ENCODE assay signal across 11 cellular contexts in genomic region chr5:95669540-95669939, GRCh38. TPM values are rescaled to one million over a fixed set of nuclear protein-coding genes. Genes with fewer than 3 reads are reported as not detected.
DNase-seq lines count a peak whose midpoint lies in the region; ATAC-seq lines count a peak whose summit lies in the region.
"Had no signal": no experiment of that assay in that cellular context is flagged by ENCODE, and none has a peak within 500 bp of the region (broad histone marks: within the 10 kb centered on the region; RNA-seq: fewer than 3 reads in every experiment).

No MANE protein-coding gene starts in this region.

- DNase-seq in DMS53 (lab: John Stamatoyannopoulos, UW) (peak; percentile 33), DMS53 treated with DMSO at 0.1 percent for 48 hours (lab: John Stamatoyannopoulos, UW; ENCODE audit: unreplicated experiment) (no peak), fibroblast of gingiva (ENCODE audit: low read depth) (peak; percentile 97), mucosa of gallbladder (ENCODE audit: low spot score) (peak; percentile 75), ureter (ENCODE audit: low spot score) (peak; percentile 70)
- DNase-seq in activated naive CD4-positive, alpha-beta T cell treated with anti-CD3 and anti-CD28 coated beads, Interleukin-2, amount 50 U/mL, for 72 hours (ENCODE audit: low spot score in 2 of 2), result no peak
- no peak for DNase-seq in CD4-positive, alpha-beta memory T cell
- DNase-seq: NCI-H1048 had no signal

- H3K27me3 ChIP-seq in CD4-positive, alpha-beta memory T cell (ENCODE audit: insufficient read depth, low read length), result no peaks in the 10 kb centered on the region

- intact Hi-C loops in CD4-positive, alpha-beta memory T cell (cut with micrococcal nuclease), result no loop called here

- H3K36me3 Mint-ChIP-seq in activated naive CD4-positive, alpha-beta T cell treated with anti-CD3 and anti-CD28 coated beads, Interleukin-2, amount 50 U/mL, for 72 hours, result no peaks in the 10 kb centered on the region
- no peaks in the 10 kb centered on the region for H3K36me3 Mint-ChIP-seq in CD4-positive, alpha-beta memory T cell
- H3K36me3 Mint-ChIP-seq: stimulated activated memory B cell treated with anti-CD40 and anti-IgM and Interleukin-4, amounts not matched to agents 10 μg/mL and 1 μg/mL and 100 μg/mL, for 72 hours had no signal

- POLR2A ChIA-PET in CD4-positive, alpha-beta memory T cell (lab: Charles Lee; ENCODE audit: partially characterized antibody), result no interaction called here

- CTCF ChIA-PET in CD4-positive, alpha-beta memory T cell (lab: Charles Lee; ENCODE audit: partially characterized antibody), result interaction anchor here (0.8 to 1.5 kb wide), 3 partner anchors 26 to 180 kb away, joined by 3 read pairs; no protein-coding TSS in a partner anchor

- no peak for ATAC-seq in activated naive CD4-positive, alpha-beta T cell treated with anti-CD3 and anti-CD28 coated beads, Interleukin-2, amount 50 U/mL, for 72 hours
- no peak for ATAC-seq in HG02763 (IDR thresholded peaks at IDR 0.05; ENCODE audit: unreplicated experiment)
- ATAC-seq: stimulated activated memory B cell treated with anti-CD40 and anti-IgM and Interleukin-4, amounts not matched to agents 10 μg/mL and 1 μg/mL and 100 μg/mL, for 72 hours had no signal

- H3K36me3 ChIP-seq in CD4-positive, alpha-beta memory T cell (ENCODE audit: insufficient read depth, low read length), result no peaks in the 10 kb centered on the region

- H3K27me3 Mint-ChIP-seq in CD4-positive, alpha-beta memory T cell, result no peaks in the 10 kb centered on the region
- H3K27me3 Mint-ChIP-seq: stimulated activated memory B cell treated with anti-CD40 and anti-IgM and Interleukin-4, amounts not matched to agents 10 μg/mL and 1 μg/mL and 100 μg/mL, for 72 hours had no signal

- no peak overlapping the region for H3K27ac ChIP-seq in CD4-positive, alpha-beta memory T cell (ENCODE audit: low read depth, low read length)
- H3K27ac ChIP-seq: 22Rv1 had no signal

- H3K4me3 Mint-ChIP-seq in CD4-positive, alpha-beta memory T cell, result no peak overlapping the region
- H3K4me3 Mint-ChIP-seq: stimulated activated memory B cell treated with anti-CD40 and anti-IgM and Interleukin-4, amounts not matched to agents 10 μg/mL and 1 μg/mL and 100 μg/mL, for 72 hours had no signal

- H3K4me1 ChIP-seq in CD4-positive, alpha-beta memory T cell (ENCODE audit: insufficient read depth, low read length), result peaks cover under 1% of the 10 kb centered on the region

- no peaks in the 10 kb centered on the region for H3K9me3 Mint-ChIP-seq in activated naive CD4-positive, alpha-beta T cell treated with anti-CD3 and anti-CD28 coated beads, Interleukin-2, amount 50 U/mL, for 72 hours
- no peaks in the 10 kb centered on the region for H3K9me3 Mint-ChIP-seq in CD4-positive, alpha-beta memory T cell
- H3K9me3 Mint-ChIP-seq: stimulated activated memory B cell treated with anti-CD40 and anti-IgM and Interleukin-4, amounts not matched to agents 10 μg/mL and 1 μg/mL and 100 μg/mL, for 72 hours had no signal

- no peaks in the 10 kb centered on the region for H3K4me1 Mint-ChIP-seq in CD4-positive, alpha-beta memory T cell
- H3K4me1 Mint-ChIP-seq: stimulated activated memory B cell treated with anti-CD40 and anti-IgM and Interleukin-4, amounts not matched to agents 10 μg/mL and 1 μg/mL and 100 μg/mL, for 72 hours had no signal

- no peaks in the 10 kb centered on the region for H3K9me3 ChIP-seq in CD4-positive, alpha-beta memory T cell (ENCODE audit: control insufficient read depth in 1 of 2, low read length in 2 of 2)

- no peak overlapping the region for H3K4me3 ChIP-seq in CD4-positive, alpha-beta memory T cell (ENCODE audit: low read length in 2 of 2)

- no peak overlapping the region for H3K27ac Mint-ChIP-seq in activated naive CD4-positive, alpha-beta T cell treated with anti-CD3 and anti-CD28 coated beads, Interleukin-2, amount 50 U/mL, for 72 hours
- H3K27ac Mint-ChIP-seq in CD4-positive, alpha-beta memory T cell, result no peak overlapping the region
- H3K27ac Mint-ChIP-seq: stimulated activated memory B cell treated with anti-CD40 and anti-IgM and Interleukin-4, amounts not matched to agents 10 μg/mL and 1 μg/mL and 100 μg/mL, for 72 hours had no signal

RNA-seq across cellular contexts. Expression of gene SPATA9, which starts 13.3 kb away (rescaled TPM):
- total RNA-seq in mucosa of gallbladder, result 0.20 TPM
- total RNA-seq in ureter, result 1.4 TPM
- not detected for total RNA-seq in activated naive CD4-positive, alpha-beta T cell treated with anti-CD3 and anti-CD28 coated beads, Interleukin-2, amount 50 U/mL, for 72 hours
- not detected for total RNA-seq in CD4-positive, alpha-beta memory T cell
- polyA plus RNA-seq in CD4-positive, alpha-beta memory T cell, result under 1 TPM in 1 of 2 donors, not detected in 1; 0.09 TPM

RNA-seq across cellular contexts. Expression of gene RFESD, which starts 23.0 kb away (rescaled TPM):
- total RNA-seq in mucosa of gallbladder (1.3 TPM), ureter (4.5 TPM)
- total RNA-seq in activated naive CD4-positive, alpha-beta T cell treated with anti-CD3 and anti-CD28 coated beads, Interleukin-2, amount 50 U/mL, for 72 hours, result 1 to 10 TPM; 7.8 to 8.9 TPM
- 1 to 10 TPM; 9.1 to 9.3 TPM for total RNA-seq in CD4-positive, alpha-beta memory T cell
- 10 to 100 TPM in 1 of 2 donors, 1 to 10 TPM in 1; 9.9 to 11.8 TPM for polyA plus RNA-seq in CD4-positive, alpha-beta memory T cell

RNA-seq across cellular contexts. Expression of gene GPR150, which starts 49.7 kb away (rescaled TPM):
- total RNA-seq in mucosa of gallbladder (not detected), ureter (0.18 TPM)
- under 1 TPM; 0.39 to 0.74 TPM for total RNA-seq in activated naive CD4-positive, alpha-beta T cell treated with anti-CD3 and anti-CD28 coated beads, Interleukin-2, amount 50 U/mL, for 72 hours
- total RNA-seq in CD4-positive, alpha-beta memory T cell, result 1 to 10 TPM; 1.5 to 2.4 TPM
- polyA plus RNA-seq in CD4-positive, alpha-beta memory T cell, result 1 to 10 TPM; 3.1 to 6.1 TPM

Comparison
In these comparisons a context has a peak if more than half of its experiments do, and no peak if none do; other contexts are left out.
1. DNase-seq: peak in DMS53 (single experiment), fibroblast of gingiva (single experiment), mucosa of gallbladder (single experiment) and ureter (single experiment); none in DMS53 treated with DMSO at 0.1 percent for 48 hours (single experiment), activated naive CD4-positive, alpha-beta T cell treated with anti-CD3 and anti-CD28 coated beads, Interleukin-2, amount 50 U/mL, for 72 hours (0 of 2) and CD4-positive, alpha-beta memory T cell (0 of 5).